Comparison of ENCODE assay signal across 17 cellular contexts in genomic region chr5:56451742-56452141, GRCh38.
DNase-seq lines count a peak whose midpoint lies in the region; ATAC-seq, FAIRE-seq and TF ChIP-seq lines count a peak whose summit lies in the region.
"Had no signal": no experiment of that assay in that cellular context is flagged by ENCODE, and none has a peak within 500 bp of the region (broad histone marks: within the 10 kb centered on the region; RNA-seq: fewer than 3 reads in every experiment).

No MANE protein-coding gene starts in this region.

- intact Hi-C loops in posterior cingulate gyrus (cut with DNase I) = no loop called here

- H3K27ac ChIP-seq in WERI-Rb-1 (peak overlapping the region; percentile 66), skin epidermis (peak overlapping the region in 11 of 21 experiments; percentile 8 to 64 (median 40))

- peaks cover 9% of the 10 kb centered on the region for H3K27me3 Mint-ChIP-seq in nephron progenitor cell (ENCODE audit: low read depth, poor library complexity)
- H3K27me3 Mint-ChIP-seq: B cell; CD4-positive, alpha-beta T cell had no signal

- no peak for ATAC-seq in left lobe of liver
- ATAC-seq: GM12878, GM23338 had no signal

- peak; percentile 18 for FAIRE-seq in bronchial epithelial cell (lab: Jason Lieb, UNC)
- FAIRE-seq: A204.1, GM12878, GM18507 had no signal

- no peaks in the 10 kb centered on the region for H3K4me1 Mint-ChIP-seq in nephron progenitor cell
- H3K4me1 Mint-ChIP-seq: GM23338 had no signal

- peaks cover 4% of the 10 kb centered on the region for H3K9me3 ChIP-seq in WERI-Rb-1 (ENCODE audit: severe bottlenecking)

- H3K36me3 ChIP-seq in WERI-Rb-1 (no peaks in the 10 kb centered on the region), bronchial epithelial cell (ENCODE audit: control insufficient read depth, insufficient read depth, low read length) (no peaks in the 10 kb centered on the region)

- no peaks in the 10 kb centered on the region for H3K27me3 ChIP-seq in WERI-Rb-1 (ENCODE audit: insufficient read depth, low read depth, severe bottlenecking)
- no peaks in the 10 kb centered on the region for H3K27me3 ChIP-seq in bronchial epithelial cell (ENCODE audit: control insufficient read depth, insufficient read depth, low read length)

- H3K4me3 Mint-ChIP-seq in nephron progenitor cell = no peak overlapping the region
- H3K4me3 Mint-ChIP-seq: B cell; CD4-positive, alpha-beta T cell; GM23338 had no signal

- no peaks in the 10 kb centered on the region for H3K36me3 Mint-ChIP-seq in nephron progenitor cell (ENCODE audit: low read depth)

- peak; percentile 85 for DNase-seq in WERI-Rb-1
- DNase-seq in bronchial epithelial cell (ENCODE audit: low read depth) = no peak
- DNase-seq in left lobe of liver (ENCODE audit: low spot score) = peak; percentile 21
- DNase-seq in nephron progenitor cell = no peak
- no peak for DNase-seq in NCI-H524 treated with DMSO at 0.1 percent for 48 hours (lab: John Stamatoyannopoulos, UW)
- no peak for DNase-seq in posterior cingulate gyrus
- DNase-seq: C1 segment of cervical spinal cord; Calu3; CD4-positive, alpha-beta T cell; DMS 273 treated with DMSO at 0.1 percent for 48 hours; H7 had no signal

- no peak overlapping the region for H3K27ac Mint-ChIP-seq in nephron progenitor cell
- H3K27ac Mint-ChIP-seq: B cell; CD4-positive, alpha-beta T cell; GM23338 had no signal

- H3K4me3 ChIP-seq in WERI-Rb-1 (ENCODE audit: low read depth, low read length) (no peak overlapping the region), bronchial epithelial cell (ENCODE audit: low read depth, low read length) (no peak overlapping the region), skin epidermis (no peak overlapping the region)
- H3K4me3 ChIP-seq: GM12878, GM23338 had no signal

- H3K9me3 Mint-ChIP-seq in nephron progenitor cell = no peaks in the 10 kb centered on the region
- H3K9me3 Mint-ChIP-seq: CD4-positive, alpha-beta T cell; GM23338 had no signal

- no peak for TF ChIP-seq CTCF in WERI-Rb-1 (IDR thresholded peaks at IDR 0.05; ENCODE audit: low read depth, low read length)
- TF ChIP-seq CTCF in bronchial epithelial cell (IDR thresholded peaks at IDR 0.05; ENCODE audit: insufficient read depth, low read length, severe bottlenecking) = no peak
- no peak for TF ChIP-seq CTCF in nephron progenitor cell (IDR thresholded peaks at IDR 0.05)

Comparison
In these comparisons a context has a peak if more than half of its experiments do, and no peak if none do; other contexts are left out.
1. DNase-seq: peak in WERI-Rb-1 (single experiment) and left lobe of liver (single experiment); none in bronchial epithelial cell (single experiment), nephron progenitor cell (single experiment), NCI-H524 treated with DMSO at 0.1 percent for 48 hours (single experiment) and posterior cingulate gyrus (0 of 10).